9 cellular contexts compared by ENCODE assay signal in the genomic region with DNA sequence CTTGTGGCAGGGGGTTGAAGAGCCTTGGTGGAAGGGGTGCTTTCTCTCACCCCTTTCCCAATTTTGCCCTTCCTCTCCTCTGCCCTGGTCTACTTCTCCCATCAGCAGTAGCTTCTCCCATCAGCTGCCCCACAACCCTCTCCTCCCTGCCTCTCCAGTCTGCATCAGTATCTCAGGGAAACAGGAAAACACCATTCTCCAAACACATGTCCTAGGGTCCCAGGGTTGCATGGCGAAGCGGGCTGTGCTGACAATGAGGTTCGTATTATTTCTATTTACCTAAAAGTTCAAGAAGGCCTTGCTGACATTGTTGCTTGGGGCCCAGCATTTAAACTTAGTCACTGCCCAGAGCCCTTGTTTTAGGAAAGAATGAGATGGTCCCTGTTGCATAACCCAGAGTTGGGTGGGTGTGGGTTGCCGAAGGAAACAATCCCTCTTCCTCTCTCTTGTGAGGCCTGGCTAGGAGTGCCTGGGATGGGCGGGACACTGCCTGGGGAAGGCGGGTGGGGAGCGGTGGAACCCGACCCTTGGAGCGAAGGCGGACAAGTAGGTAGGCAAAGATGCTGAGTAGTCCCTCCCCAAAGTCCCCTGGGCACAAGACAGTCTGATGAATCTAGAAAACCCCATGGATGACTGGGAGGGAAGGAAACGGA. TPM values are rescaled to one million over a fixed set of nuclear protein-coding genes. Genes with fewer than 3 reads are reported as not detected.
DNase-seq lines count a peak whose midpoint lies in the region; ATAC-seq, FAIRE-seq and TF ChIP-seq lines count a peak whose summit lies in the region.
"Had no signal": no experiment of that assay in that cellular context is flagged by ENCODE, and none has a peak within 500 bp of the region (broad histone marks: within the 10 kb centered on the region; RNA-seq: fewer than 3 reads in every experiment).

No MANE protein-coding gene starts in this region.

- ATAC-seq in GM18868 (IDR thresholded peaks at IDR 0.05; ENCODE audit: unreplicated experiment) (no peak), HG03565 (IDR thresholded peaks at IDR 0.05; ENCODE audit: unreplicated experiment) (no peak)

- DNase-seq in activated T-cell treated with anti-CD3 and anti-CD28 coated beads, Interleukin-2, amount 50 U/mL, for 24 hours = no peak
- no peak for DNase-seq in activated T-cell treated with anti-CD3 and anti-CD28 coated beads, Interleukin-2, amount 50 U/mL, for 1 hour
- DNase-seq in bronchial epithelial cell (ENCODE audit: low read depth) (peak; percentile 56), lower leg skin (ENCODE audit: low spot score in 2 of 2) (peak; percentile 85 to 95), type B pancreatic cell (ENCODE audit: extremely low spot score, unreplicated experiment) (no peak), SKM-1 (lab: John Stamatoyannopoulos, UW; ENCODE audit: unreplicated experiment) (no peak)

- H3K27ac Mint-ChIP-seq in activated T-cell treated with anti-CD3 and anti-CD28 coated beads, Interleukin-2, amount 50 U/mL, for 24 hours = peak overlapping the region; percentile 3
- peak overlapping the region; percentile 83 for H3K27ac Mint-ChIP-seq in type B pancreatic cell

- H3K4me3 Mint-ChIP-seq in activated T-cell treated with anti-CD3 and anti-CD28 coated beads, Interleukin-2, amount 50 U/mL, for 24 hours = no peak overlapping the region
- H3K4me3 Mint-ChIP-seq in type B pancreatic cell = peak overlapping the region; percentile 89

- no peaks in the 10 kb centered on the region for H3K36me3 Mint-ChIP-seq in activated T-cell treated with anti-CD3 and anti-CD28 coated beads, Interleukin-2, amount 50 U/mL, for 24 hours (ENCODE audit: low read depth)
- H3K36me3 Mint-ChIP-seq in type B pancreatic cell = no peaks in the 10 kb centered on the region

- peaks cover 38% of the 10 kb centered on the region for H3K4me1 Mint-ChIP-seq in activated T-cell treated with anti-CD3 and anti-CD28 coated beads, Interleukin-2, amount 50 U/mL, for 24 hours (ENCODE audit: low read depth)
- peaks cover 36% of the 10 kb centered on the region for H3K4me1 Mint-ChIP-seq in type B pancreatic cell (ENCODE audit: unreplicated experiment)

- no peak for FAIRE-seq in bronchial epithelial cell (lab: Jason Lieb, UNC)

- H3K4me3 ChIP-seq in bronchial epithelial cell (ENCODE audit: low read depth, low read length) (no peak overlapping the region), lower leg skin (ENCODE audit: low read depth, poor library complexity, severe bottlenecking) (no peak overlapping the region)

- no peak for TF ChIP-seq CTCF in bronchial epithelial cell (IDR thresholded peaks at IDR 0.05; ENCODE audit: insufficient read depth, low read length, severe bottlenecking)
- TF ChIP-seq CTCF in lower leg skin (IDR thresholded peaks at IDR 0.05) = no peak
- no peak for TF ChIP-seq CTCF in type B pancreatic cell (conservative IDR thresholded peaks at IDR 0.05)

- TF ChIP-seq POLR2A in lower leg skin (IDR thresholded peaks at IDR 0.05) = no peak

- WGBS in lower leg skin, 2 donors = 35 to 38% methylated on average over 11 of the region's 11 CpGs

- H3K27me3 Mint-ChIP-seq in activated T-cell treated with anti-CD3 and anti-CD28 coated beads, Interleukin-2, amount 50 U/mL, for 24 hours = peaks cover 10% of the 10 kb centered on the region
- peaks cover 30% of the 10 kb centered on the region for H3K27me3 Mint-ChIP-seq in type B pancreatic cell

- H3K9me3 Mint-ChIP-seq in activated T-cell treated with anti-CD3 and anti-CD28 coated beads, Interleukin-2, amount 50 U/mL, for 24 hours = no peaks in the 10 kb centered on the region
- no peaks in the 10 kb centered on the region for H3K9me3 Mint-ChIP-seq in type B pancreatic cell

- H3K36me3 ChIP-seq in bronchial epithelial cell (ENCODE audit: control insufficient read depth, insufficient read depth, low read length) = no peaks in the 10 kb centered on the region

- intact Hi-C loops in lower leg skin (cut with DNase I; ENCODE audit: low total_unique reads) = no loop called here

- H3K27me3 ChIP-seq in bronchial epithelial cell (ENCODE audit: control insufficient read depth, insufficient read depth, low read length) = no peaks in the 10 kb centered on the region

RNA-seq across cellular contexts. Expression of gene IGFBP6, which starts 1.3 kb away (rescaled TPM):
- total RNA-seq in bronchial epithelial cell (75.5 and 81.6 TPM in 2 replicates), lower leg skin (100 to 1,000 TPM in 1 of 4 donors, 10 to 100 TPM in 3; 22.0 to 508 (median 68.9) TPM), type B pancreatic cell (ENCODE audit: low replicate concordance) (25.1 and 40.3 TPM in 2 replicates)

RNA-seq across cellular contexts. Expression of gene SOAT2, which starts 7.1 kb away (rescaled TPM):
- total RNA-seq in bronchial epithelial cell (not detected in 2 replicates), lower leg skin (under 1 TPM in 2 of 4 donors, not detected in 2; 0.26 to 0.63 TPM), type B pancreatic cell (ENCODE audit: low replicate concordance) (0.97 and 1.9 TPM in 2 replicates)
- total RNA-seq: lung microvascular endothelial cell had no signal

RNA-seq across cellular contexts. Expression of gene SPRYD3, which starts 17.0 kb away (rescaled TPM):
- total RNA-seq in bronchial epithelial cell = 18.7 and 25.9 TPM in 2 replicates
- 10 to 100 TPM; 21.0 to 39.5 (median 28.4) TPM for total RNA-seq in lower leg skin
- total RNA-seq in type B pancreatic cell (ENCODE audit: low replicate concordance) = 22.1 and 43.0 TPM in 2 replicates

RNA-seq across cellular contexts. Expression of gene TNS2, which starts 46.4 kb away (rescaled TPM):
- total RNA-seq in bronchial epithelial cell (1.3 and 1.8 TPM in 2 replicates), lower leg skin (10 to 100 TPM; 21.8 to 87.1 (median 65.9) TPM), type B pancreatic cell (ENCODE audit: low replicate concordance) (3.5 and 21.8 TPM in 2 replicates)

Comparison
In these comparisons a context has a peak if more than half of its experiments do, and no peak if none do; other contexts are left out.
1. DNase-seq: peak in bronchial epithelial cell (single experiment) and lower leg skin (2 of 2); none in activated T-cell treated with anti-CD3 and anti-CD28 coated beads, Interleukin-2, amount 50 U/mL, for 24 hours (single experiment), activated T-cell treated with anti-CD3 and anti-CD28 coated beads, Interleukin-2, amount 50 U/mL, for 1 hour (single experiment), type B pancreatic cell (single experiment) and SKM-1 (single experiment).